Comparison of ENCODE assay signal across 15 cellular contexts in the genomic region with DNA sequence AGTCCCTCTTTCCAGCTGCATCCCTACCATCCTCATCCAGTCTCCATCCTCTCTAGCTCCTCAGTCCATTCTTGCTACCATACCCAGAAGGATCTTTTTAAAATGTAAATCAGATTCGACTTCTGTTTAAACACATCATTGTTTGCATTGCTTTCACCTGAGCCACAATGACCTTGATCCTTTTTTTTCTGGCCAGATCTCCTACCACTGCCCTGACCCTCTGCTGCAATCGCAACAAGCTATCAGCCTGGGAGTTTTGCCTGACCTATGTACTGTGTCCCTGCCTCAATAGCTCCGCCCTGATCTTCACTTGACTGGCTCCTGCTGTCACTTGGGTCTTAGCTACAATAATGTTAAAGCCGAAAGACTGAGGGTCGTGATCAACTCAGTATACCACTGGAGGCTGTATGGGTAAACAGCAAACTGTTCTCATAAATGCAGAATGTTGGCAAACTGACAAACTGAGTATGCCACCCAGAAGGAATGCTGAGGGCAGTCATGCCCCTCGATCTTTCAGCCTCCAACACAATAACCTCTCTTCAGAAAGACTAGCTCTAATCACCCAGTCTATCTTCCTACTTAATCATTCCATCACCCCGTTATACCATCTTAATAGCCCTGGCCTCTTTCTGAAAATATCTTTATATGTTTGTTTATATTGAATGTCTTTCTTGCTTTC.
A peak's percentile ranks its signal among the peaks of the same experiment; 100 is the strongest.
DNase-seq lines count a peak whose midpoint lies in the region; ATAC-seq and TF ChIP-seq lines count a peak whose summit lies in the region.
"Had no signal": no experiment of that assay in that cellular context is flagged by ENCODE, and none has a peak within 500 bp of the region (broad histone marks: within the 10 kb centered on the region; RNA-seq: fewer than 3 reads in every experiment).

No MANE protein-coding gene starts in this region.

- H3K27me3 Mint-ChIP-seq in nephron progenitor cell (ENCODE audit: low read depth, poor library complexity): peaks cover 9% of the 10 kb centered on the region
- H3K27me3 Mint-ChIP-seq: B cell had no signal

- H3K4me3 ChIP-seq in WERI-Rb-1 (ENCODE audit: low read depth, low read length): no peak overlapping the region
- H3K4me3 ChIP-seq: lower lobe of right lung, uterus had no signal

- H3K36me3 ChIP-seq in WERI-Rb-1: no peaks in the 10 kb centered on the region
- H3K36me3 ChIP-seq: lower lobe of right lung, uterus had no signal

- no peaks in the 10 kb centered on the region for H3K9me3 ChIP-seq in WERI-Rb-1 (ENCODE audit: severe bottlenecking)
- H3K9me3 ChIP-seq: lower lobe of right lung, uterus had no signal

- peaks cover 17% of the 10 kb centered on the region for H3K4me1 Mint-ChIP-seq in nephron progenitor cell

- H3K4me3 Mint-ChIP-seq in nephron progenitor cell: no peak overlapping the region
- H3K4me3 Mint-ChIP-seq: B cell had no signal

- peaks cover 6% of the 10 kb centered on the region for H3K36me3 Mint-ChIP-seq in nephron progenitor cell (ENCODE audit: low read depth)

- ATAC-seq in GM21360 (IDR thresholded peaks at IDR 0.05; ENCODE audit: unreplicated experiment) (no peak), HG02973 (IDR thresholded peaks at IDR 0.05; ENCODE audit: unreplicated experiment) (no peak)
- ATAC-seq: lower lobe of right lung; stimulated activated naive CD8-positive, alpha-beta T cell treated with anti-CD3 and anti-CD28 coated beads, Interleukin-15, Interleukin-2, amounts not matched to agents 100 U/mL and 50 U/mL, for 24 hours had no signal

- DNase-seq in EH (ENCODE audit: low read depth) (peak; percentile 14), NCI-H1694 treated with DMSO at 0.1 percent for 48 hours (lab: John Stamatoyannopoulos, UW) (peak; percentile 73), glomerular visceral epithelial cell (ENCODE audit: extremely low spot score) (peak; percentile 42), nephron progenitor cell (no peak), SIG-M5 (lab: John Stamatoyannopoulos, UW) (no peak), WERI-Rb-1 (no peak)
- DNase-seq: activated effector memory CD4-positive, alpha-beta T cell treated with anti-CD3 and anti-CD28 coated beads, Interleukin-2, amount 50 U/mL, for 16 hours; lower lobe of right lung; MV-4-11; Right ventricle myocardium superior; stimulated activated naive CD8-positive, alpha-beta T cell treated with anti-CD3 and anti-CD28 coated beads, Interleukin-15, Interleukin-2, amounts not matched to agents 100 U/mL and 50 U/mL, for 24 hours; uterus had no signal

- H3K27me3 ChIP-seq in WERI-Rb-1 (ENCODE audit: insufficient read depth, low read depth, severe bottlenecking): no peaks in the 10 kb centered on the region
- H3K27me3 ChIP-seq: uterus had no signal

- H3K9me3 Mint-ChIP-seq in nephron progenitor cell: peaks cover 22% of the 10 kb centered on the region

- no peak overlapping the region for H3K27ac ChIP-seq in WERI-Rb-1
- H3K27ac ChIP-seq: lower lobe of right lung, uterus had no signal

- peak overlapping the region; percentile 2 for H3K27ac Mint-ChIP-seq in nephron progenitor cell
- H3K27ac Mint-ChIP-seq: B cell had no signal

- no peak for TF ChIP-seq CTCF in nephron progenitor cell (IDR thresholded peaks at IDR 0.05)
- no peak for TF ChIP-seq CTCF in WERI-Rb-1 (IDR thresholded peaks at IDR 0.05; ENCODE audit: low read depth, low read length)

Comparison
In these comparisons a context has a peak if more than half of its experiments do, and no peak if none do; other contexts are left out.
1. DNase-seq: peak in EH (single experiment), NCI-H1694 treated with DMSO at 0.1 percent for 48 hours (single experiment) and glomerular visceral epithelial cell (single experiment); none in nephron progenitor cell (single experiment), SIG-M5 (single experiment) and WERI-Rb-1 (single experiment).